15 cellular contexts compared by ENCODE assay signal in the genomic region with DNA sequence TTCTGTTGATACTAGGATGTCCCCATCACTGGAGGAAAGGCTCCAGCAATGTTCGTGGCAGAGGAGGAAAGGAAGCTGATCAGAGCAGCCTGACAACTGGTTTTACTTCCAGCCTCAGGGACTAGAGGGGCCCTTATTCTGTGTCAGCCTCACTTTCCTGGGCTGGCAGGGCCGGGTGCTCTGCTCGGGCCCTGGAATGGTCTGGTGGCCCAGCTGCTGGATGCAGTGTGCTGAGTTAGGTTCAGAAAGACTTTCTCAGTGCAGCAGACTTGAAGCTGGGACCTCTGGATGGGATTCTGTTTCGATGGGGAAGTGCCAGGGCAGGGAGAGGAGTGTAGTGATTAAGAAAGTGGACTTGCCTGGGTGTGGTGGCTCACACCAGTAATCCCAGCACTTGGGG.
"Had no signal": no experiment of that assay in that cellular context is flagged by ENCODE, and none has a peak within 500 bp of the region (broad histone marks: within the 10 kb centered on the region; RNA-seq: fewer than 3 reads in every experiment).

No MANE protein-coding gene starts in this region.

- H3K36me3 Mint-ChIP-seq: WTC11 had no signal

- H3K27me3 Mint-ChIP-seq: activated CD4-positive, alpha-beta T cell treated with anti-CD3 and anti-CD28 coated beads, Interleukin-2, amount 10 ng/mL, durations not matched to agents 24 days and 14 days; activated naive CD4-positive, alpha-beta T cell treated with anti-CD3 and anti-CD28 coated beads, Interleukin-2, amount 50 U/mL, for 24 hours had no signal

- H3K9me3 ChIP-seq: gastrocnemius medialis, heart right ventricle, tibial nerve, vagina had no signal

- DNase-seq: activated CD4-positive, alpha-beta T cell treated with anti-CD3 and anti-CD28 coated beads, Interleukin-2, amount 10 ng/mL, durations not matched to agents 24 days and 14 days; activated gamma-delta T cell; activated T-cell treated with anti-CD3 and anti-CD28 coated beads, Interleukin-2, amount 50 U/mL, for 4 hours; effector CD4-positive, alpha-beta T cell; gastrocnemius medialis; mesendoderm; stimulated activated CD4-positive, alpha-beta T cell treated with anti-CD3 and anti-CD28 coated beads, Interleukin-12 subunit alpha, Interleukin-12 subunit beta, amount 100 ng/mL, for 4 hours; stimulated activated CD4-positive, alpha-beta T cell treated with anti-CD3 and anti-CD28 coated beads, Interleukin-1b, Interleukin-23, amount 100 ng/mL, for 48 hours; stimulated activated naive CD8-positive, alpha-beta T cell treated with anti-CD3 and anti-CD28 coated beads, Interleukin-15, Interleukin-2, amounts not matched to agents 100 U/mL and 50 U/mL, for 24 hours had no signal

- H3K4me1 Mint-ChIP-seq: nephron, WTC11 had no signal

- H3K4me3 Mint-ChIP-seq: activated CD4-positive, alpha-beta T cell treated with anti-CD3 and anti-CD28 coated beads, Interleukin-2, amount 10 ng/mL, durations not matched to agents 24 days and 14 days; activated naive CD4-positive, alpha-beta T cell treated with anti-CD3 and anti-CD28 coated beads, Interleukin-2, amount 50 U/mL, for 24 hours; activated T-cell treated with anti-CD3 and anti-CD28 coated beads, Interleukin-2, amount 50 U/mL, for 4 hours; nephron; WTC11 had no signal

- H3K9me3 Mint-ChIP-seq: activated CD4-positive, alpha-beta T cell treated with anti-CD3 and anti-CD28 coated beads, Interleukin-2, amount 10 ng/mL, durations not matched to agents 24 days and 14 days; activated naive CD4-positive, alpha-beta T cell treated with anti-CD3 and anti-CD28 coated beads, Interleukin-2, amount 50 U/mL, for 24 hours; activated T-cell treated with anti-CD3 and anti-CD28 coated beads, Interleukin-2, amount 50 U/mL, for 4 hours; nephron had no signal

- H3K4me1 ChIP-seq: gastrocnemius medialis, heart right ventricle, tibial nerve, vagina had no signal

- ATAC-seq: activated T-cell treated with anti-CD3 and anti-CD28 coated beads, Interleukin-2, amount 50 U/mL, for 4 hours; gastrocnemius medialis; heart right ventricle; stimulated activated naive CD8-positive, alpha-beta T cell treated with anti-CD3 and anti-CD28 coated beads, Interleukin-15, Interleukin-2, amounts not matched to agents 100 U/mL and 50 U/mL, for 24 hours; WTC11 had no signal

- H3K27ac ChIP-seq: gastrocnemius medialis, heart right ventricle, tibial nerve, vagina had no signal

- H3K27ac Mint-ChIP-seq: activated CD4-positive, alpha-beta T cell treated with anti-CD3 and anti-CD28 coated beads, Interleukin-2, amount 10 ng/mL, durations not matched to agents 24 days and 14 days; activated naive CD4-positive, alpha-beta T cell treated with anti-CD3 and anti-CD28 coated beads, Interleukin-2, amount 50 U/mL, for 24 hours; nephron; WTC11 had no signal

- H3K27me3 ChIP-seq: gastrocnemius medialis, heart right ventricle, tibial nerve, vagina had no signal
